In the genomic region with DNA sequence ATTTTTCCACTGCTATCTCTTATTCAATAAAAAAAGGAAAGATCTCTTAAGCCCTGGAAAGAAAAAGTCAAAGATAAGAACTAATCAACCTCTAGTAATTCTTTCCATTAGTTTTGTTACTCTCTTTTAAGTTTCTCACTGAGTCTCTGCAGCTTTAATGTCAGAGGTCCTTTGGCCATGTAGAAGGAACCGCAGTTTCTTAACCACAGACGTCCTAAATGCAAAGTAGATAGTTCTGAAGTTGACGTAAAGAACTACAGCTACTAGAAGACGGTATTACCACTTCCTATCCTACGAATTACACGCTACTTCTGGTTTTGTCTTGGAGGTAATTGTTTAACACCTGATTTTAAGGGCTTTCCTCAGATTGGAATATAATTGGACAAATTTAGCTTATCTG, we compare ENCODE assay signal across 22 cellular contexts.
DNase-seq lines count a peak whose midpoint lies in the region; ATAC-seq and TF ChIP-seq lines count a peak whose summit lies in the region.
"Had no signal": no experiment of that assay in that cellular context is flagged by ENCODE, and none has a peak within 500 bp of the region (broad histone marks: within the 10 kb centered on the region; RNA-seq: fewer than 3 reads in every experiment).

No MANE protein-coding gene starts in this region.

- H3F3A ChIP-seq in Loucy (ENCODE audit: low read depth) = no peaks in the 10 kb centered on the region; the same call in 1 of the 2 replicates

- H3K36me3 Mint-ChIP-seq in nephron progenitor cell (ENCODE audit: low read depth) = no peaks in the 10 kb centered on the region
- H3K36me3 Mint-ChIP-seq in activated T-cell treated with anti-CD3 and anti-CD28 coated beads, Interleukin-2, amount 50 U/mL, for 4 hours (ENCODE audit: insufficient read depth) = no peaks in the 10 kb centered on the region
- H3K36me3 Mint-ChIP-seq: activated naive CD8-positive, alpha-beta T cell treated with anti-CD3 and anti-CD28 coated beads, Interleukin-2, amount 10 ng/mL, durations not matched to agents 7 days and 5 days; CD14-positive monocyte; natural killer cell treated with Interleukin-12 subunit alpha and Interleukin-12 subunit beta and Interleukin-15 and Interleukin-18, amount 100 ng/mL, for 72 hours had no signal

- H3K36me3 ChIP-seq in Loucy (ENCODE audit: insufficient read depth, low read length) = no peaks in the 10 kb centered on the region
- no peaks in the 10 kb centered on the region for H3K36me3 ChIP-seq in spleen
- H3K36me3 ChIP-seq: right lobe of liver, suprapubic skin had no signal

- no peak overlapping the region for H3K27ac ChIP-seq in spleen
- H3K27ac ChIP-seq: parathyroid adenoma, right lobe of liver, suprapubic skin had no signal

- no peak overlapping the region for H3K9ac ChIP-seq in Loucy (ENCODE audit: low read depth, low read length, poor library complexity, severe bottlenecking)
- H3K9ac ChIP-seq: parathyroid adenoma had no signal

- WGBS in spleen, 5 donors = 48 to 60% (median 54%) methylated on average over 6 of the region's 6 CpGs

- H3K4me1 ChIP-seq in Loucy (ENCODE audit: insufficient read depth, low read length, poor library complexity, severe bottlenecking) (peaks cover 19% of the 10 kb centered on the region), spleen (no peaks in the 10 kb centered on the region)
- H3K4me1 ChIP-seq: parathyroid adenoma, right lobe of liver, suprapubic skin had no signal

- intact Hi-C loops in spleen (cut with DNase I; ENCODE audit: low total_unique reads) = no loop called here

- TF ChIP-seq CTCF in Loucy (conservative IDR thresholded peaks at IDR 0.05; ENCODE audit: low read length) (no peak), nephron progenitor cell (IDR thresholded peaks at IDR 0.05) (no peak), spleen (IDR thresholded peaks at IDR 0.05 in 8 of 11, conservative IDR thresholded peaks at IDR 0.05 in 3 of 11) (no peak)

- H3K9me3 ChIP-seq in Loucy (ENCODE audit: insufficient read depth, low read depth, low read length) = no peaks in the 10 kb centered on the region
- H3K9me3 ChIP-seq in spleen = no peaks in the 10 kb centered on the region
- H3K9me3 ChIP-seq: right lobe of liver, suprapubic skin had no signal

- peak overlapping the region; percentile 26 for H3K27ac Mint-ChIP-seq in nephron progenitor cell
- H3K27ac Mint-ChIP-seq: activated naive CD8-positive, alpha-beta T cell treated with anti-CD3 and anti-CD28 coated beads, Interleukin-2, amount 10 ng/mL, durations not matched to agents 7 days and 5 days; CD14-positive monocyte; endodermal cell; natural killer cell treated with Interleukin-12 subunit alpha and Interleukin-12 subunit beta and Interleukin-15 and Interleukin-18, amount 100 ng/mL, for 72 hours; T-helper 1 cell treated with Interleukin-12 subunit alpha and Interleukin-12 subunit beta and Interleukin-4 antibody, amounts not matched to agents 30 μg/mL and 1 μg/mL, for 36 hours had no signal

- H3K9me3 Mint-ChIP-seq in nephron progenitor cell = no peaks in the 10 kb centered on the region
- peaks cover 3% of the 10 kb centered on the region for H3K9me3 Mint-ChIP-seq in activated T-cell treated with anti-CD3 and anti-CD28 coated beads, Interleukin-2, amount 50 U/mL, for 4 hours
- H3K9me3 Mint-ChIP-seq: activated naive CD8-positive, alpha-beta T cell treated with anti-CD3 and anti-CD28 coated beads, Interleukin-2, amount 10 ng/mL, durations not matched to agents 7 days and 5 days; endodermal cell; T-helper 1 cell treated with Interleukin-12 subunit alpha and Interleukin-12 subunit beta and Interleukin-4 antibody, amounts not matched to agents 30 μg/mL and 1 μg/mL, for 36 hours had no signal

- TF ChIP-seq POLR2A in spleen (IDR thresholded peaks at IDR 0.05) = no peak

- no peaks in the 10 kb centered on the region for H3K4me1 Mint-ChIP-seq in nephron progenitor cell
- H3K4me1 Mint-ChIP-seq in activated T-cell treated with anti-CD3 and anti-CD28 coated beads, Interleukin-2, amount 50 U/mL, for 4 hours (ENCODE audit: low read depth) = no peaks in the 10 kb centered on the region
- H3K4me1 Mint-ChIP-seq: activated naive CD8-positive, alpha-beta T cell treated with anti-CD3 and anti-CD28 coated beads, Interleukin-2, amount 10 ng/mL, durations not matched to agents 7 days and 5 days; CD14-positive monocyte had no signal

- peak overlapping the region; percentile 31 for H3K4me3 ChIP-seq in Loucy (ENCODE audit: low read length, poor library complexity, severe bottlenecking)
- H3K4me3 ChIP-seq in spleen = no peak overlapping the region
- H3K4me3 ChIP-seq: right lobe of liver, suprapubic skin had no signal

- no peaks in the 10 kb centered on the region for H3K79me2 ChIP-seq in Loucy (ENCODE audit: insufficient read depth, low read length)
- H3K79me2 ChIP-seq: parathyroid adenoma had no signal

- no peak overlapping the region for H2AFZ ChIP-seq in Loucy (ENCODE audit: low read length)
- H2AFZ ChIP-seq: parathyroid adenoma had no signal

- H3K4me3 Mint-ChIP-seq in nephron progenitor cell = no peak overlapping the region
- no peak overlapping the region for H3K4me3 Mint-ChIP-seq in activated T-cell treated with anti-CD3 and anti-CD28 coated beads, Interleukin-2, amount 50 U/mL, for 4 hours
- H3K4me3 Mint-ChIP-seq: activated naive CD8-positive, alpha-beta T cell treated with anti-CD3 and anti-CD28 coated beads, Interleukin-2, amount 10 ng/mL, durations not matched to agents 7 days and 5 days; CD14-positive monocyte; endodermal cell; natural killer cell treated with Interleukin-12 subunit alpha and Interleukin-12 subunit beta and Interleukin-15 and Interleukin-18, amount 100 ng/mL, for 72 hours; T-helper 1 cell treated with Interleukin-12 subunit alpha and Interleukin-12 subunit beta and Interleukin-4 antibody, amounts not matched to agents 30 μg/mL and 1 μg/mL, for 36 hours had no signal

- ATAC-seq in GM18520 (IDR thresholded peaks at IDR 0.05; ENCODE audit: unreplicated experiment) (peak; percentile 79), HG02798 (IDR thresholded peaks at IDR 0.05; ENCODE audit: poor library complexity, unreplicated experiment) (peak; percentile 63), HG02642 (IDR thresholded peaks at IDR 0.05; ENCODE audit: poor library complexity, unreplicated experiment) (no peak)
- no peak for ATAC-seq in activated T-cell treated with anti-CD3 and anti-CD28 coated beads, Interleukin-2, amount 50 U/mL, for 4 hours
- ATAC-seq: natural killer cell treated with Interleukin-12 subunit alpha and Interleukin-12 subunit beta and Interleukin-15 and Interleukin-18, amount 100 ng/mL, for 72 hours; PC-3; right lobe of liver had no signal

- peak overlapping the region; percentile 51 for H3K4me2 ChIP-seq in Loucy (ENCODE audit: low read depth, low read length, poor library complexity, severe bottlenecking)

- no peaks in the 10 kb centered on the region for H4K20me1 ChIP-seq in Loucy (ENCODE audit: insufficient read depth, low read length, poor library complexity, severe bottlenecking)

- H3K27me3 ChIP-seq in Loucy (ENCODE audit: insufficient read depth, low read length, poor library complexity, severe bottlenecking) (no peaks in the 10 kb centered on the region), spleen (replicated peaks in 1 of 7) (no peaks in the 10 kb centered on the region)
- H3K27me3 ChIP-seq: right lobe of liver, suprapubic skin had no signal

- DNase-seq in nephron progenitor cell (no peak), spleen (no peak), occipital lobe (lab: John Stamatoyannopoulos, UW) (no peak)
- no peak for DNase-seq in activated T-cell treated with anti-CD3 and anti-CD28 coated beads, Interleukin-2, amount 50 U/mL, for 4 hours
- DNase-seq: activated CD8-positive, alpha-beta memory T cell treated with anti-CD3 and anti-CD28 coated beads, Interleukin-2, amount 50 U/mL, for 4 hours; activated naive CD8-positive, alpha-beta T cell treated with anti-CD3 and anti-CD28 coated beads, Interleukin-2, amount 10 ng/mL, durations not matched to agents 7 days and 5 days; endodermal cell; glutamatergic neuron; left cardiac atrium; NCI-H2107; NCI-H526 treated with DMSO at 0.1 percent for 48 hours; PC-3; right lobe of liver had no signal

- no peaks in the 10 kb centered on the region for H3K9me2 ChIP-seq in Loucy (replicated peaks; ENCODE audit: low read depth, low read length)

- H3K27me3 Mint-ChIP-seq in nephron progenitor cell (ENCODE audit: low read depth, poor library complexity) = no peaks in the 10 kb centered on the region
- no peaks in the 10 kb centered on the region for H3K27me3 Mint-ChIP-seq in activated T-cell treated with anti-CD3 and anti-CD28 coated beads, Interleukin-2, amount 50 U/mL, for 4 hours (ENCODE audit: low read depth)
- H3K27me3 Mint-ChIP-seq: activated naive CD8-positive, alpha-beta T cell treated with anti-CD3 and anti-CD28 coated beads, Interleukin-2, amount 10 ng/mL, durations not matched to agents 7 days and 5 days; natural killer cell treated with Interleukin-12 subunit alpha and Interleukin-12 subunit beta and Interleukin-15 and Interleukin-18, amount 100 ng/mL, for 72 hours had no signal

Comparison
In these comparisons a context has a peak if more than half of its experiments do, and no peak if none do; other contexts are left out.
1. ATAC-seq: peak in GM18520 (single experiment) and HG02798 (single experiment); none in HG02642 (single experiment) and activated T-cell treated with anti-CD3 and anti-CD28 coated beads, Interleukin-2, amount 50 U/mL, for 4 hours (0 of 2).